ENCODE assay signal across 1 cellular context in the genomic region with DNA sequence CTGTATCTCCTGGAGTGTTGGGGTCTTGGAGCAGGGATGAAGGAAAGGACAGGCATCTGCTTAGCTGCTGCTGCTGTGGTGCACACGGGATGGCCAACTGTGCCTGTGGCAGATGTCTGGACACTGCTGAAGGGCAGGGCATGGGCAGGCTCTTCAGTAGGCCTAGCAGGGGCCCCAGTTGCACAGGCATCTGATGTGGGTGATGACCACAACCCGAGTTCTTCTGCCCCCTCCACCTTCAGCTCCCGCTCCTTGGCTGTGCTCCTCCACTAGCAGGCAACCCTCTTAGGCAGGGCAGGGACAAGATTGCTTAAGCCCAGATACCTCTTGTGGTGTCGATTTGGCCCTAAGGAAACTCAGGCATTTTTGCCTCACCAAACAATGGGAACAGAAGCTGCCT.
TF ChIP-seq lines count a peak whose summit lies in the region.

No MANE protein-coding gene starts in this region.

TF ChIP-seq in H1, 55 proteins besides CTCF, POLR2A, EP300 and RAD21:
- TF ChIP-seq YY1 (IDR thresholded peaks at IDR 0.05; ENCODE audit: low read depth, low read length): no peak
- no peak for TF ChIP-seq ZNF274 (IDR thresholded peaks at IDR 0.05; ENCODE audit: borderline replicate concordance, extremely low read depth, low read length)
- no peak for TF ChIP-seq NRF1 (IDR thresholded peaks at IDR 0.05; ENCODE audit: low read depth, low read length)
- no peak for TF ChIP-seq TEAD4 (IDR thresholded peaks at IDR 0.05; ENCODE audit: low read depth, low read length)
- TF ChIP-seq GTF2F1 (IDR thresholded peaks at IDR 0.05; ENCODE audit: borderline replicate concordance, low read depth, low read length): no peak
- no peak for TF ChIP-seq NANOG (IDR thresholded peaks at IDR 0.05; ENCODE audit: insufficient read depth, low read depth, low read length, poor library complexity, severe bottlenecking)
- no peak for TF ChIP-seq E2F6 (IDR thresholded peaks at IDR 0.05)
- TF ChIP-seq CTBP2 (IDR thresholded peaks at IDR 0.05; ENCODE audit: borderline replicate concordance, insufficient read depth, insufficient read length, low read length): no peak
- no peak for TF ChIP-seq MAFK (IDR thresholded peaks at IDR 0.05; ENCODE audit: low read depth, low read length)
- TF ChIP-seq TAF7 (optimal IDR thresholded peaks at IDR 0.05; ENCODE audit: borderline replicate concordance, low read depth, low read length): no peak
- TF ChIP-seq SUZ12 (IDR thresholded peaks at IDR 0.05; ENCODE audit: low read length): no peak
- TF ChIP-seq KDM5A (IDR thresholded peaks at IDR 0.05; ENCODE audit: low read length): no peak
- no peak for TF ChIP-seq CHD2 (IDR thresholded peaks at IDR 0.05; ENCODE audit: low read length)
- TF ChIP-seq FOSL1 (IDR thresholded peaks at IDR 0.05; ENCODE audit: insufficient read depth, low read depth, low read length): no peak
- no peak for TF ChIP-seq BCL11A (IDR thresholded peaks at IDR 0.05; ENCODE audit: low read depth in 2 of 2, low read length in 2 of 2)
- TF ChIP-seq TAF1 (IDR thresholded peaks at IDR 0.05; ENCODE audit: low read depth, low read length): no peak
- no peak for TF ChIP-seq KDM1A (IDR thresholded peaks at IDR 0.05; ENCODE audit: borderline replicate concordance, low read length)
- no peak for TF ChIP-seq EZH2 (IDR thresholded peaks at IDR 0.05; ENCODE audit: low read depth, low read length, severe bottlenecking)
